1 cellular context compared by ENCODE assay signal in genomic region chr9:130694205-130694604, GRCh38.
TF ChIP-seq lines count a peak whose summit lies in the region.

No MANE protein-coding gene starts in this region.

TF ChIP-seq in GM12878, 131 proteins besides CTCF, POLR2A, EP300 and RAD21 (continued from another document):
- TF ChIP-seq SREBF2 (IDR thresholded peaks at IDR 0.05; ENCODE audit: low read length), result no peak
- no peak for TF ChIP-seq CBX3 (IDR thresholded peaks at IDR 0.05; ENCODE audit: borderline replicate concordance, low read depth)
- TF ChIP-seq MEF2B (IDR thresholded peaks at IDR 0.05; ENCODE audit: partially characterized antibody, poor library complexity, severe bottlenecking), result peak; percentile 7
